1 cellular context compared by ENCODE assay signal in genomic region chr17:2854662-2855061, GRCh38.
TF ChIP-seq lines count a peak whose summit lies in the region.

No MANE protein-coding gene starts in this region.

TF ChIP-seq in HCT116, 20 proteins besides CTCF, POLR2A, EP300 and RAD21 (continued from another document):
- TF ChIP-seq YY1 (IDR thresholded peaks at IDR 0.05; ENCODE audit: extremely low read depth, insufficient replicate concordance, low read depth, low read length) (no peak), EZH2phosphoT487 (IDR thresholded peaks at IDR 0.05; ENCODE audit: borderline replicate concordance) (no peak), ELF1 (IDR thresholded peaks at IDR 0.05; ENCODE audit: borderline replicate concordance, low read depth) (no peak), ZNF274 (IDR thresholded peaks at IDR 0.05; ENCODE audit: low read depth, low read length) (no peak), TCF7L2 (IDR thresholded peaks at IDR 0.05; ENCODE audit: borderline replicate concordance, extremely low read depth, insufficient read depth, insufficient read length) (no peak), CEBPB (IDR thresholded peaks at IDR 0.05; ENCODE audit: low read depth) (no peak), FOSL1 (IDR thresholded peaks at IDR 0.05; ENCODE audit: low read depth) (no peak), SIN3A (IDR thresholded peaks at IDR 0.05; ENCODE audit: low read depth) (no peak)
- TF ChIP-seq, protein P1, sequence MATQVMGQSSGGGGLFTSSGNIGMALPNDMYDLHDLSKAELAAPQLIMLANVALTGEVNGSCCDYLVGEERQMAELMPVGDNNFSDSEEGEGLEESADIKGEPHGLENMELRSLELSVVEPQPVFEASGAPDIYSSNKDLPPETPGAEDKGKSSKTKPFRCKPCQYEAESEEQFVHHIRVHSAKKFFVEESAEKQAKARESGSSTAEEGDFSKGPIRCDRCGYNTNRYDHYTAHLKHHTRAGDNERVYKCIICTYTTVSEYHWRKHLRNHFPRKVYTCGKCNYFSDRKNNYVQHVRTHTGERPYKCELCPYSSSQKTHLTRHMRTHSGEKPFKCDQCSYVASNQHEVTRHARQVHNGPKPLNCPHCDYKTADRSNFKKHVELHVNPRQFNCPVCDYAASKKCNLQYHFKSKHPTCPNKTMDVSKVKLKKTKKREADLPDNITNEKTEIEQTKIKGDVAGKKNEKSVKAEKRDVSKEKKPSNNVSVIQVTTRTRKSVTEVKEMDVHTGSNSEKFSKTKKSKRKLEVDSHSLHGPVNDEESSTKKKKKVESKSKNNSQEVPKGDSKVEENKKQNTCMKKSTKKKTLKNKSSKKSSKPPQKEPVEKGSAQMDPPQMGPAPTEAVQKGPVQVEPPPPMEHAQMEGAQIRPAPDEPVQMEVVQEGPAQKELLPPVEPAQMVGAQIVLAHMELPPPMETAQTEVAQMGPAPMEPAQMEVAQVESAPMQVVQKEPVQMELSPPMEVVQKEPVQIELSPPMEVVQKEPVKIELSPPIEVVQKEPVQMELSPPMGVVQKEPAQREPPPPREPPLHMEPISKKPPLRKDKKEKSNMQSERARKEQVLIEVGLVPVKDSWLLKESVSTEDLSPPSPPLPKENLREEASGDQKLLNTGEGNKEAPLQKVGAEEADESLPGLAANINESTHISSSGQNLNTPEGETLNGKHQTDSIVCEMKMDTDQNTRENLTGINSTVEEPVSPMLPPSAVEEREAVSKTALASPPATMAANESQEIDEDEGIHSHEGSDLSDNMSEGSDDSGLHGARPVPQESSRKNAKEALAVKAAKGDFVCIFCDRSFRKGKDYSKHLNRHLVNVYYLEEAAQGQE (IDR thresholded peaks at IDR 0.05; ENCODE audit: low read depth): no peak
- TF ChIP-seq, protein P2, sequence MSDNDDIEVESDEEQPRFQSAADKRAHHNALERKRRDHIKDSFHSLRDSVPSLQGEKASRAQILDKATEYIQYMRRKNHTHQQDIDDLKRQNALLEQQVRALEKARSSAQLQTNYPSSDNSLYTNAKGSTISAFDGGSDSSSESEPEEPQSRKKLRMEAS (IDR thresholded peaks at IDR 0.05): no peak
